29 cellular contexts compared by ENCODE assay signal in genomic region chr4:186999676-187000075, GRCh38.
"Had no signal": no experiment of that assay in that cellular context is flagged by ENCODE, and none has a peak within 500 bp of the region (broad histone marks: within the 10 kb centered on the region; RNA-seq: fewer than 3 reads in every experiment).

No MANE protein-coding gene starts in this region.

- DNase-seq: activated CD4-positive, alpha-beta T cell treated with anti-CD3 and anti-CD28 coated beads for 48 hours; activated CD4-positive, alpha-beta T cell treated with anti-CD3 and anti-CD28 coated beads, Interleukin-2, amount 50 U/mL, for 4 hours; activated CD4-positive, CD25-positive, alpha-beta regulatory T cell treated with anti-CD3 and anti-CD28 coated beads, Interleukin-2, amount 50 U/mL, for 72 hours; activated CD8-positive, alpha-beta memory T cell treated with anti-CD3 and anti-CD28 coated beads, Interleukin-2, amount 10 ng/mL, durations not matched to agents 7 days and 5 days; activated effector memory CD4-positive, alpha-beta T cell treated with Interleukin-2 at 50 U/mL for 16 hours; activated naive CD4-positive, alpha-beta T cell; activated T-cell treated with anti-CD3 and anti-CD28 coated beads, Interleukin-2, amount 50 U/mL, for 24 hours; amniotic stem cell; body of pancreas; central memory CD4-positive, alpha-beta T cell; MM.1S; NCI-H1105; NCI-H1436 treated with DMSO at 0.1 percent for 48 hours; NCI-H187; NCI-H2081; NCI-H510A treated with DMSO at 0.1 percent for 48 hours; NCI-H69; NK-92 treated with Interleukin-12 subunit alpha and Interleukin-12 subunit beta, amount 100 ng/mL, for 24 hours; Peyer's patch; Right ventricle myocardium superior; SJCRH30; T-helper 17 cell; T-helper 9 cell had no signal

- H3K27me3 ChIP-seq: ascending aorta, body of pancreas, Peyer's patch, SJCRH30 had no signal

- H3K4me1 ChIP-seq: ascending aorta, body of pancreas, Peyer's patch, SJCRH30 had no signal

- ATAC-seq: activated CD8-positive, alpha-beta memory T cell treated with anti-CD3 and anti-CD28 coated beads, Interleukin-2, amount 10 ng/mL, durations not matched to agents 7 days and 5 days; body of pancreas; SK-N-SH treated with all-trans-retinoic acid at 6 μM for 48 hours; T-helper 17 cell; WTC11 had no signal

- H3K27ac Mint-ChIP-seq: activated CD8-positive, alpha-beta memory T cell treated with anti-CD3 and anti-CD28 coated beads, Interleukin-2, amount 10 ng/mL, durations not matched to agents 7 days and 5 days; activated naive CD4-positive, alpha-beta T cell treated with anti-CD3 and anti-CD28 coated beads, Interleukin-2, amount 50 U/mL, for 24 hours; activated T-cell treated with anti-CD3 and anti-CD28 coated beads, Interleukin-2, amount 50 U/mL, for 24 hours; activated T-helper 1 cell treated with anti-CD3 and anti-CD28 coated beads, Interleukin-12 subunit alpha, Interleukin-12 subunit beta, Interleukin-2, Interleukin-4 antibody, amounts not matched to agents 30 ng/mL and 10 ng/mL and 1 ng/mL, durations not matched to agents 14 hours and 24 hours and 36 hours; T-helper 17 cell; WTC11 had no signal

- H3K9me3 ChIP-seq: ascending aorta, Peyer's patch, SJCRH30 had no signal

- H3K36me3 ChIP-seq: ascending aorta, Peyer's patch, SJCRH30 had no signal

- H3K27ac ChIP-seq: ascending aorta, body of pancreas, Peyer's patch, RWPE1, SJCRH30 had no signal

- H3K4me3 ChIP-seq: ascending aorta, body of pancreas, Peyer's patch, SJCRH30 had no signal

- H3K36me3 Mint-ChIP-seq: activated CD8-positive, alpha-beta memory T cell treated with anti-CD3 and anti-CD28 coated beads, Interleukin-2, amount 10 ng/mL, durations not matched to agents 7 days and 5 days; activated naive CD4-positive, alpha-beta T cell treated with anti-CD3 and anti-CD28 coated beads, Interleukin-2, amount 50 U/mL, for 24 hours; WTC11 had no signal

- H3K9me3 Mint-ChIP-seq: activated naive CD4-positive, alpha-beta T cell treated with anti-CD3 and anti-CD28 coated beads, Interleukin-2, amount 50 U/mL, for 24 hours had no signal

- H3K4me3 Mint-ChIP-seq: activated CD8-positive, alpha-beta memory T cell treated with anti-CD3 and anti-CD28 coated beads, Interleukin-2, amount 10 ng/mL, durations not matched to agents 7 days and 5 days; activated naive CD4-positive, alpha-beta T cell treated with anti-CD3 and anti-CD28 coated beads, Interleukin-2, amount 50 U/mL, for 24 hours; activated T-cell treated with anti-CD3 and anti-CD28 coated beads, Interleukin-2, amount 50 U/mL, for 24 hours; activated T-helper 1 cell treated with anti-CD3 and anti-CD28 coated beads, Interleukin-12 subunit alpha, Interleukin-12 subunit beta, Interleukin-2, Interleukin-4 antibody, amounts not matched to agents 30 ng/mL and 10 ng/mL and 1 ng/mL, durations not matched to agents 14 hours and 24 hours and 36 hours; T-helper 17 cell; WTC11 had no signal

- H3K4me1 Mint-ChIP-seq: activated CD8-positive, alpha-beta memory T cell treated with anti-CD3 and anti-CD28 coated beads, Interleukin-2, amount 10 ng/mL, durations not matched to agents 7 days and 5 days; activated naive CD4-positive, alpha-beta T cell treated with anti-CD3 and anti-CD28 coated beads, Interleukin-2, amount 50 U/mL, for 24 hours; T-helper 17 cell had no signal

- H3K27me3 Mint-ChIP-seq: activated CD8-positive, alpha-beta memory T cell treated with anti-CD3 and anti-CD28 coated beads, Interleukin-2, amount 10 ng/mL, durations not matched to agents 7 days and 5 days; activated naive CD4-positive, alpha-beta T cell treated with anti-CD3 and anti-CD28 coated beads, Interleukin-2, amount 50 U/mL, for 24 hours; activated T-cell treated with anti-CD3 and anti-CD28 coated beads, Interleukin-2, amount 50 U/mL, for 24 hours; T-helper 17 cell had no signal
